23 cellular contexts compared by ENCODE assay signal in the genomic region with DNA sequence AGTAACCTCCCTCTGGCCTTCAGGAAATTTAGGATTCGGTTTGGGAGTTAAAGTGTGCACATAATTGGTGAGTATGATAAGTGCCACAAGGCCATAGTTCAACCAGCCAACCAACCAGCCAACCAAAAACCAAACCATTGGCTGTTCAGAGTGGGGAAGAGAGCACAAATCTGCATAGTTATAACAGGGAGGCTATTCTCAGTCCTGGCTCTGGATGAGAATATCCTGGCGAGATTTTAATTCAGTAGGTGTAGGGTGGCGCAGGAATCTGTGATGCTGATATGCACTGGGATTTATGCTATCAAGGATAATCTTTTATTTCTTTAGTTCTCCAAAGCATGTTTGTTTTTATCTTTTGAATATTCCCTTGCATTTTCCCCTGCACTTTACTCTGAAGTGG. TPM values are rescaled to one million over a fixed set of nuclear protein-coding genes. Genes with fewer than 3 reads are reported as not detected.
DNase-seq lines count a peak whose midpoint lies in the region; ATAC-seq and TF ChIP-seq lines count a peak whose summit lies in the region.
"Had no signal": no experiment of that assay in that cellular context is flagged by ENCODE, and none has a peak within 500 bp of the region (broad histone marks: within the 10 kb centered on the region; RNA-seq: fewer than 3 reads in every experiment).

No MANE protein-coding gene starts in this region.

- H4K20me1 ChIP-seq in GM23338 (replicated peaks; ENCODE audit: insufficient read depth) (peaks cover 12% of the 10 kb centered on the region), smooth muscle cell (ENCODE audit: low read depth) (peaks cover 67% of the 10 kb centered on the region)

- no peaks in the 10 kb centered on the region for H3K9me3 ChIP-seq in smooth muscle cell (replicated peaks; ENCODE audit: low read depth)

- H3K9me2 ChIP-seq in GM23338 (ENCODE audit: insufficient read depth): no peaks in the 10 kb centered on the region

- H3K27ac ChIP-seq in GM23338 (ENCODE audit: low read depth): no peak overlapping the region
- H3K27ac ChIP-seq in smooth muscle cell (ENCODE audit: low read depth): peak overlapping the region; percentile 65
- H3K27ac ChIP-seq: RWPE1, SJSA1 had no signal

- H3K4me1 ChIP-seq in GM23338 (ENCODE audit: insufficient read depth) (peaks cover 24% of the 10 kb centered on the region), smooth muscle cell (ENCODE audit: low read depth) (peaks cover 19% of the 10 kb centered on the region)
- H3K4me1 ChIP-seq: SJSA1 had no signal

- H3K27ac Mint-ChIP-seq in activated naive CD8-positive, alpha-beta T cell: peak overlapping the region; percentile 81
- H3K27ac Mint-ChIP-seq in activated naive CD8-positive, alpha-beta T cell treated with anti-CD3 and anti-CD28 coated beads, Interleukin-2, amount 50 U/mL, for 24 hours: no peak overlapping the region
- no peak overlapping the region; the same call in 1 of the 2 replicates for H3K27ac Mint-ChIP-seq in GM23338
- H3K27ac Mint-ChIP-seq in activated naive CD8-positive, alpha-beta T cell treated with anti-CD3 and anti-CD28 coated beads for 36 hours: peak overlapping the region; percentile 55
- H3K27ac Mint-ChIP-seq in activated T-helper 1 cell treated with anti-CD3 and anti-CD28 coated beads, Interleukin-12 subunit alpha, Interleukin-12 subunit beta, Interleukin-2, Interleukin-4 antibody, amounts not matched to agents 30 ng/mL and 10 ng/mL and 1 ng/mL, durations not matched to agents 14 hours and 24 hours and 36 hours: no peak overlapping the region
- H3K27ac Mint-ChIP-seq: CD8-positive, alpha-beta memory T cell; IgD-negative memory B cell had no signal

- H3K4me2 ChIP-seq in GM23338 (peak overlapping the region; percentile 46; the same call in 1 of the 2 replicates), smooth muscle cell (no peak overlapping the region)

- no peaks in the 10 kb centered on the region for H3K9me3 Mint-ChIP-seq in activated naive CD8-positive, alpha-beta T cell (ENCODE audit: low read depth)
- no peaks in the 10 kb centered on the region for H3K9me3 Mint-ChIP-seq in activated naive CD8-positive, alpha-beta T cell treated with anti-CD3 and anti-CD28 coated beads, Interleukin-2, amount 50 U/mL, for 24 hours
- peaks cover 6% of the 10 kb centered on the region; the same call in 1 of the 3 replicates for H3K9me3 Mint-ChIP-seq in GM23338
- H3K9me3 Mint-ChIP-seq in activated naive CD8-positive, alpha-beta T cell treated with anti-CD3 and anti-CD28 coated beads for 36 hours: no peaks in the 10 kb centered on the region
- no peaks in the 10 kb centered on the region for H3K9me3 Mint-ChIP-seq in activated T-helper 1 cell treated with anti-CD3 and anti-CD28 coated beads, Interleukin-12 subunit alpha, Interleukin-12 subunit beta, Interleukin-2, Interleukin-4 antibody, amounts not matched to agents 30 ng/mL and 10 ng/mL and 1 ng/mL, durations not matched to agents 14 hours and 24 hours and 36 hours
- H3K9me3 Mint-ChIP-seq: CD8-positive, alpha-beta memory T cell; IgD-negative memory B cell had no signal

- H3K4me3 ChIP-seq in GM23338: no peak overlapping the region
- H3K4me3 ChIP-seq in smooth muscle cell: no peak overlapping the region
- H3K4me3 ChIP-seq: SJSA1 had no signal

- intact Hi-C loops in activated T-helper 1 cell treated with anti-CD3 and anti-CD28 coated beads, Interleukin-12 subunit alpha, Interleukin-12 subunit beta, Interleukin-2, Interleukin-4 antibody, amounts not matched to agents 30 ng/mL and 10 ng/mL and 1 ng/mL, durations not matched to agents 14 hours and 24 hours and 36 hours (cut with micrococcal nuclease): no loop called here

- H2AFZ ChIP-seq in GM23338 (no peak overlapping the region), smooth muscle cell (ENCODE audit: low read depth) (no peak overlapping the region)

- peaks cover 74% of the 10 kb centered on the region for H3K4me1 Mint-ChIP-seq in activated naive CD8-positive, alpha-beta T cell (ENCODE audit: low read depth)
- peaks cover 81% of the 10 kb centered on the region for H3K4me1 Mint-ChIP-seq in activated naive CD8-positive, alpha-beta T cell treated with anti-CD3 and anti-CD28 coated beads, Interleukin-2, amount 50 U/mL, for 24 hours
- H3K4me1 Mint-ChIP-seq in GM23338: peaks cover 48% of the 10 kb centered on the region
- H3K4me1 Mint-ChIP-seq in activated naive CD8-positive, alpha-beta T cell treated with anti-CD3 and anti-CD28 coated beads for 36 hours: peaks cover 71% of the 10 kb centered on the region
- H3K4me1 Mint-ChIP-seq in activated T-helper 1 cell treated with anti-CD3 and anti-CD28 coated beads, Interleukin-12 subunit alpha, Interleukin-12 subunit beta, Interleukin-2, Interleukin-4 antibody, amounts not matched to agents 30 ng/mL and 10 ng/mL and 1 ng/mL, durations not matched to agents 14 hours and 24 hours and 36 hours (ENCODE audit: low read depth): peaks cover 29% of the 10 kb centered on the region

- no peak for ATAC-seq in activated naive CD8-positive, alpha-beta T cell treated with anti-CD3 and anti-CD28 coated beads, Interleukin-2, amount 50 U/mL, for 24 hours
- no peak for ATAC-seq in GM23338
- ATAC-seq: PC-3 had no signal

- no peak for DNase-seq in activated naive CD8-positive, alpha-beta T cell treated with anti-CD3 and anti-CD28 coated beads, Interleukin-2, amount 50 U/mL, for 24 hours
- DNase-seq in GM23338 (ENCODE audit: low spot score) (no peak), smooth muscle cell (lab: John Stamatoyannopoulos, UW; ENCODE audit: unreplicated experiment) (no peak), SHP77 (lab: John Stamatoyannopoulos, UW) (no peak)
- no peak for DNase-seq in activated naive CD8-positive, alpha-beta T cell treated with anti-CD3 and anti-CD28 coated beads for 36 hours
- no peak for DNase-seq in activated T-helper 1 cell treated with anti-CD3 and anti-CD28 coated beads, Interleukin-12 subunit alpha, Interleukin-12 subunit beta, Interleukin-2, Interleukin-4 antibody, amounts not matched to agents 30 ng/mL and 10 ng/mL and 1 ng/mL, durations not matched to agents 14 hours and 24 hours and 36 hours (ENCODE audit: low spot score)
- DNase-seq: AML-193; C1 segment of cervical spinal cord; Calu3; CD8-positive, alpha-beta memory T cell; DMS153; GOT3; HCEC 1CT; Kasumi-1; NCI-H1694; NCI-H2081 treated with DMSO at 0.1 percent for 48 hours; NCI-H2171 treated with DMSO at 0.1 percent for 48 hours; NCI-H524 treated with DMSO at 0.1 percent for 48 hours; PC-3 had no signal

- no peak overlapping the region for H3K4me3 Mint-ChIP-seq in activated naive CD8-positive, alpha-beta T cell
- no peak overlapping the region for H3K4me3 Mint-ChIP-seq in activated naive CD8-positive, alpha-beta T cell treated with anti-CD3 and anti-CD28 coated beads, Interleukin-2, amount 50 U/mL, for 24 hours
- H3K4me3 Mint-ChIP-seq in GM23338: no peak overlapping the region
- H3K4me3 Mint-ChIP-seq in activated naive CD8-positive, alpha-beta T cell treated with anti-CD3 and anti-CD28 coated beads for 36 hours: no peak overlapping the region
- H3K4me3 Mint-ChIP-seq in activated T-helper 1 cell treated with anti-CD3 and anti-CD28 coated beads, Interleukin-12 subunit alpha, Interleukin-12 subunit beta, Interleukin-2, Interleukin-4 antibody, amounts not matched to agents 30 ng/mL and 10 ng/mL and 1 ng/mL, durations not matched to agents 14 hours and 24 hours and 36 hours: no peak overlapping the region
- H3K4me3 Mint-ChIP-seq: CD8-positive, alpha-beta memory T cell; IgD-negative memory B cell had no signal

- peaks cover 3% of the 10 kb centered on the region for H3K36me3 Mint-ChIP-seq in activated naive CD8-positive, alpha-beta T cell
- H3K36me3 Mint-ChIP-seq in activated naive CD8-positive, alpha-beta T cell treated with anti-CD3 and anti-CD28 coated beads, Interleukin-2, amount 50 U/mL, for 24 hours (ENCODE audit: low read depth): peaks cover 10% of the 10 kb centered on the region
- 0 out of 3 replicates have a peak, but pooled peaks cover 5% of the 10 kb centered on the region for H3K36me3 Mint-ChIP-seq in GM23338 (ENCODE audit: low read depth)
- peaks cover 28% of the 10 kb centered on the region for H3K36me3 Mint-ChIP-seq in activated naive CD8-positive, alpha-beta T cell treated with anti-CD3 and anti-CD28 coated beads for 36 hours
- H3K36me3 Mint-ChIP-seq in activated T-helper 1 cell treated with anti-CD3 and anti-CD28 coated beads, Interleukin-12 subunit alpha, Interleukin-12 subunit beta, Interleukin-2, Interleukin-4 antibody, amounts not matched to agents 30 ng/mL and 10 ng/mL and 1 ng/mL, durations not matched to agents 14 hours and 24 hours and 36 hours (ENCODE audit: low read depth): peaks cover 5% of the 10 kb centered on the region

- no peaks in the 10 kb centered on the region for H3K27me3 ChIP-seq in GM23338 (ENCODE audit: insufficient read depth)
- H3K27me3 ChIP-seq in smooth muscle cell (ENCODE audit: low read depth): no peaks in the 10 kb centered on the region
- H3K27me3 ChIP-seq: SJSA1 had no signal

- TF ChIP-seq CTCF in GM23338 (conservative IDR thresholded peaks at IDR 0.05; ENCODE audit: low read depth in 2 of 2) (no peak), smooth muscle cell (IDR thresholded peaks at IDR 0.05; ENCODE audit: borderline replicate concordance, insufficient read depth, poor library complexity, severe bottlenecking) (no peak)

- no peaks in the 10 kb centered on the region for H3K36me3 ChIP-seq in GM23338 (ENCODE audit: insufficient read depth)
- no peaks in the 10 kb centered on the region for H3K36me3 ChIP-seq in smooth muscle cell (ENCODE audit: low read depth)

- H3K79me2 ChIP-seq in GM23338 (replicated peaks; ENCODE audit: insufficient read depth) (peaks cover 89% of the 10 kb centered on the region), smooth muscle cell (ENCODE audit: low read depth) (peaks cover 92% of the 10 kb centered on the region)

- H3F3A ChIP-seq in GM23338 (replicated peaks; ENCODE audit: low read depth): no peaks in the 10 kb centered on the region
- H3F3A ChIP-seq in smooth muscle cell (ENCODE audit: low read depth): peaks cover 3% of the 10 kb centered on the region

- 96% methylated on average over 3 of the region's 3 CpGs for WGBS in smooth muscle cell (ENCODE audit: low lambda C conversion rate)

- no peak overlapping the region for H3K9ac ChIP-seq in smooth muscle cell (ENCODE audit: low read depth)

- no peaks in the 10 kb centered on the region for H3K27me3 Mint-ChIP-seq in activated naive CD8-positive, alpha-beta T cell
- no peaks in the 10 kb centered on the region for H3K27me3 Mint-ChIP-seq in activated naive CD8-positive, alpha-beta T cell treated with anti-CD3 and anti-CD28 coated beads, Interleukin-2, amount 50 U/mL, for 24 hours
- no peaks in the 10 kb centered on the region for H3K27me3 Mint-ChIP-seq in GM23338 (ENCODE audit: insufficient read depth, low read depth, poor library complexity)
- H3K27me3 Mint-ChIP-seq in activated naive CD8-positive, alpha-beta T cell treated with anti-CD3 and anti-CD28 coated beads for 36 hours: no peaks in the 10 kb centered on the region
- H3K27me3 Mint-ChIP-seq in activated T-helper 1 cell treated with anti-CD3 and anti-CD28 coated beads, Interleukin-12 subunit alpha, Interleukin-12 subunit beta, Interleukin-2, Interleukin-4 antibody, amounts not matched to agents 30 ng/mL and 10 ng/mL and 1 ng/mL, durations not matched to agents 14 hours and 24 hours and 36 hours (ENCODE audit: insufficient read depth): no peaks in the 10 kb centered on the region
- H3K27me3 Mint-ChIP-seq: CD8-positive, alpha-beta memory T cell; IgD-negative memory B cell had no signal

RNA-seq across cellular contexts. Expression of gene AKAP13, which starts 49.1 kb away (rescaled TPM):
- total RNA-seq in GM23338 (2014; rRNA removed; shearing (Covaris generic)): 49.4 and 60.7 TPM in 2 replicates
- polyA plus RNA-seq in GM23338 (2016; fragmentation: Nextera tagmentation; extraction: Ambion mirVana) (40.3 and 46.2 TPM in 2 replicates), smooth muscle cell (43.3 and 46.8 TPM in 2 replicates)
- total RNA-seq in activated naive CD8-positive, alpha-beta T cell treated with anti-CD3 and anti-CD28 coated beads for 36 hours: 10 to 100 TPM; 83.2 to 85.2 TPM
- 63.5 and 71.8 TPM in 2 replicates for total RNA-seq in smooth muscle cell
- 78.9 and 81.9 TPM in 2 replicates for total RNA-seq in activated T-helper 1 cell treated with anti-CD3 and anti-CD28 coated beads, Interleukin-12 subunit alpha, Interleukin-12 subunit beta, Interleukin-2, Interleukin-4 antibody, amounts not matched to agents 30 ng/mL and 10 ng/mL and 1 ng/mL, durations not matched to agents 14 hours and 24 hours and 36 hours

Comparison
In these comparisons a context has a peak if more than half of its experiments do, and no peak if none do; other contexts are left out.
1. H3K27ac Mint-ChIP-seq: peak in activated naive CD8-positive, alpha-beta T cell (single experiment) and activated naive CD8-positive, alpha-beta T cell treated with anti-CD3 and anti-CD28 coated beads for 36 hours (single experiment); none in activated naive CD8-positive, alpha-beta T cell treated with anti-CD3 and anti-CD28 coated beads, Interleukin-2, amount 50 U/mL, for 24 hours (single experiment), GM23338 (single experiment) and activated T-helper 1 cell treated with anti-CD3 and anti-CD28 coated beads, Interleukin-12 subunit alpha, Interleukin-12 subunit beta, Interleukin-2, Interleukin-4 antibody, amounts not matched to agents 30 ng/mL and 10 ng/mL and 1 ng/mL, durations not matched to agents 14 hours and 24 hours and 36 hours (single experiment).